34 cellular contexts compared by ENCODE assay signal in the genomic region with DNA sequence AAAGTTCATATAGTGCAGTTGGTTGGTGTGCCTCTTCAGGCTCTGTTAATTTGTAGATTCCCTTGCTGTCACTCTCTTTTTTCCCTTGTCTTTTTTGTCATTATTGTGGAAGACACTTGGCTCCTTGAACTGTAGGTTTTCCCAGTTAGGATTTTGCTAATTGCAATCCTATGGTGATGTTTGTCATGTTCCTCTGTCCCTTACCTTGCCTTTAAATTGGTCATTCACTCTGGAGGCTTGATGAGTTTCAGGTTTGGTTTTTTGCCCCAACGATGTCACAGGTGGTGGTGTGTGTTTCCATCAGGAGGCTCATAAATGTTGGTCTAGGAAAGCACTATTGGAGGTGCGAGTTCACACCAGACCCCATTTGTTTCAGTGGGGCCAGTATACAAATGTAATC.
"Had no signal": no experiment of that assay in that cellular context is flagged by ENCODE, and none has a peak within 500 bp of the region (broad histone marks: within the 10 kb centered on the region; RNA-seq: fewer than 3 reads in every experiment).

No MANE protein-coding gene starts in this region.

- H3K9me3 ChIP-seq: adrenal gland, ascending aorta, breast epithelium had no signal

- DNase-seq: activated effector memory CD4-positive, alpha-beta T cell treated with anti-CD3 and anti-CD28 coated beads, Interleukin-2, amount 50 U/mL, for 16 hours; activated effector memory CD4-positive, alpha-beta T cell treated with Interleukin-2 at 50 U/mL for 16 hours; activated gamma-delta T cell; activated gamma-delta T cell treated with Interleukin-2 at 50 U/mL for 16 hours; activated naive CD4-positive, alpha-beta T cell; activated naive CD4-positive, alpha-beta T cell treated with anti-CD3 and anti-CD28 coated beads for 36 hours; activated naive CD4-positive, alpha-beta T cell treated with anti-CD3 and anti-CD28 coated beads, Interleukin-2, amount 10 ng/mL, durations not matched to agents 7 days and 5 days; activated naive CD4-positive, alpha-beta T cell treated with anti-CD3 and anti-CD28 coated beads, Interleukin-2, amount 50 U/mL, for 16 hours; activated naive CD4-positive, alpha-beta T cell treated with Interleukin-2 at 50 U/mL for 16 hours; activated naive CD8-positive, alpha-beta T cell treated with anti-CD3 and anti-CD28 coated beads for 36 hours; activated naive CD8-positive, alpha-beta T cell treated with anti-CD3 and anti-CD28 coated beads, Interleukin-2, amount 10 ng/mL, durations not matched to agents 7 days and 5 days; activated naive CD8-positive, alpha-beta T cell treated with anti-CD3 and anti-CD28 coated beads, Interleukin-2, amount 50 U/mL, for 24 hours; activated T-cell treated with anti-CD3 and anti-CD28 coated beads, Interleukin-2, amount 50 U/mL, for 1 hour; activated T-cell treated with anti-CD3 and anti-CD28 coated beads, Interleukin-2, amount 50 U/mL, for 24 hours; activated T-cell treated with anti-CD3 and anti-CD28 coated beads, Interleukin-2, amount 50 U/mL, for 4 hours; activated T-cell treated with anti-CD3 and anti-CD28 coated beads, Interleukin-2, amount 50 U/mL, for 48 hours; activated T-cell treated with anti-CD3 and anti-CD28 coated beads, Interleukin-2, amount 50 U/mL, for 72 hours; adrenal gland; amniotic stem cell; amygdala; anterior cingulate cortex; aorta; body of pancreas; brain microvascular endothelial cell; caudate nucleus; central memory CD4-positive, alpha-beta T cell; cerebellar nuclear complex had no signal

- FAIRE-seq: astrocyte, bronchial epithelial cell had no signal

- H3K27ac ChIP-seq: adrenal gland, ascending aorta, body of pancreas, brain microvascular endothelial cell, breast epithelium, cardiac muscle cell had no signal

- H3K4me1 ChIP-seq: body of pancreas, breast epithelium had no signal

- H3K36me3 ChIP-seq: adrenal gland, brain microvascular endothelial cell, breast epithelium, cardiac muscle cell had no signal

- H3K4me3 ChIP-seq: adrenal gland, ascending aorta, body of pancreas, breast epithelium, cardiac muscle cell had no signal

- ATAC-seq: activated naive CD4-positive, alpha-beta T cell treated with anti-CD3 and anti-CD28 coated beads, Interleukin-2, amount 50 U/mL, for 72 hours; activated naive CD8-positive, alpha-beta T cell treated with anti-CD3 and anti-CD28 coated beads, Interleukin-2, amount 50 U/mL, for 24 hours; activated T-cell treated with anti-CD3 and anti-CD28 coated beads, Interleukin-2, amount 50 U/mL, for 4 hours; activated T-cell treated with anti-CD3 and anti-CD28 coated beads, Interleukin-2, amount 50 U/mL, for 72 hours; activated T-helper 17 cell treated with anti-CD3 and anti-CD28 coated beads, Interleukin-2, amount 50 U/mL, for 72 hours; body of pancreas had no signal

- H3K27me3 ChIP-seq: adrenal gland, ascending aorta, body of pancreas, brain microvascular endothelial cell, breast epithelium, cardiac muscle cell had no signal
